Comparison of ENCODE assay signal across 15 cellular contexts in genomic region chr16:55759983-55760664, GRCh38.
DNase-seq lines count a peak whose midpoint lies in the region; ATAC-seq and TF ChIP-seq lines count a peak whose summit lies in the region.
"Had no signal": no experiment of that assay in that cellular context is flagged by ENCODE, and none has a peak within 500 bp of the region (broad histone marks: within the 10 kb centered on the region; RNA-seq: fewer than 3 reads in every experiment).

No MANE protein-coding gene starts in this region.

- no peak for ATAC-seq in HG02610 (IDR thresholded peaks at IDR 0.05; ENCODE audit: unreplicated experiment)
- no peak for ATAC-seq in GM18502 (IDR thresholded peaks at IDR 0.05; ENCODE audit: poor library complexity, unreplicated experiment)
- ATAC-seq: activated CD4-positive, CD25-positive, alpha-beta regulatory T cell treated with anti-CD3 and anti-CD28 coated beads, Interleukin-2, amount 50 U/mL, for 24 hours had no signal

- POLR2A ChIA-PET in BJ (lab: Charles Lee) = no interaction called here

- CTCF ChIA-PET in BJ (lab: Yijun Ruan, JAX) = interaction anchor here (0.8 kb wide), 1 partner anchor 98 kb away, joined by 3 read pairs; no protein-coding TSS in a partner anchor

- TF ChIP-seq POLR2A in testis (IDR thresholded peaks at IDR 0.05) = no peak

- H3K27ac ChIP-seq in WERI-Rb-1 (no peak overlapping the region), testis (no peak overlapping the region)
- H3K27ac ChIP-seq: PC-9, tibial artery had no signal

- H3K4me1 Mint-ChIP-seq in nephron progenitor cell = peaks cover 34% of the 10 kb centered on the region

- H3K4me1 ChIP-seq in testis = no peaks in the 10 kb centered on the region

- H3K36me3 ChIP-seq in BJ (ENCODE audit: control insufficient read depth, insufficient read depth, low read length) (no peaks in the 10 kb centered on the region), WERI-Rb-1 (no peaks in the 10 kb centered on the region), testis (ENCODE audit: low read depth, missing control alignments) (no peaks in the 10 kb centered on the region)
- H3K36me3 ChIP-seq: tibial artery had no signal

- peak overlapping the region; percentile 83 for H3K4me3 Mint-ChIP-seq in nephron progenitor cell

- TF ChIP-seq CTCF in BJ (IDR thresholded peaks at IDR 0.05; ENCODE audit: insufficient read depth, low read depth, low read length) (no peak), WERI-Rb-1 (IDR thresholded peaks at IDR 0.05; ENCODE audit: low read depth, low read length) (no peak), nephron progenitor cell (IDR thresholded peaks at IDR 0.05) (no peak), testis (IDR thresholded peaks at IDR 0.05) (no peak)

- peaks cover 5% of the 10 kb centered on the region; the same call in 1 of the 2 replicates for H3K27me3 ChIP-seq in BJ (ENCODE audit: control insufficient read depth, insufficient read depth, low read length)
- no peaks in the 10 kb centered on the region for H3K27me3 ChIP-seq in WERI-Rb-1 (ENCODE audit: insufficient read depth, low read depth, severe bottlenecking)
- no peaks in the 10 kb centered on the region for H3K27me3 ChIP-seq in testis

- peak overlapping the region; percentile 79 for H3K27ac Mint-ChIP-seq in nephron progenitor cell

- intact Hi-C loops in testis (cut with DNase I; ENCODE audit: low total_unique reads) = no loop called here

- H3K4me3 ChIP-seq in BJ (ENCODE audit: low read depth, low read length) (peak overlapping the region; percentile 17), WERI-Rb-1 (ENCODE audit: low read depth, low read length) (no peak overlapping the region), testis (peak overlapping the region in 1 of 2 donors; percentile 20)
- H3K4me3 ChIP-seq: PC-9, tibial artery had no signal

- DNase-seq in BJ (ENCODE audit: low read depth) (no peak), WERI-Rb-1 (peak; percentile 32), iPS DF 19.7 (ENCODE audit: low read depth, low spot score) (peak; percentile 50), nephron progenitor cell (peak; percentile 72), GF-D8 (lab: John Stamatoyannopoulos, UW) (no peak), testis (no peak)
- DNase-seq: activated T-cell treated with anti-CD3 and anti-CD28 coated beads, Interleukin-2, amount 50 U/mL, for 1 hour; GOT3; MV-4-11; PC-9; SW 1271 had no signal

- H3K36me3 Mint-ChIP-seq in nephron progenitor cell (ENCODE audit: low read depth) = no peaks in the 10 kb centered on the region

- H3K27me3 Mint-ChIP-seq in nephron progenitor cell (ENCODE audit: low read depth, poor library complexity) = peaks cover 7% of the 10 kb centered on the region

- H3K9me3 ChIP-seq in WERI-Rb-1 (ENCODE audit: severe bottlenecking) = no peaks in the 10 kb centered on the region
- no peaks in the 10 kb centered on the region for H3K9me3 ChIP-seq in testis
- H3K9me3 ChIP-seq: tibial artery had no signal

- WGBS in testis, 2 donors = 17% methylated on average over 12 of the region's 12 CpGs

- no peaks in the 10 kb centered on the region for H3K9me3 Mint-ChIP-seq in nephron progenitor cell

Comparison
In these comparisons a context has a peak if more than half of its experiments do, and no peak if none do; other contexts are left out.
1. DNase-seq: peak in WERI-Rb-1 (single experiment), iPS DF 19.7 (single experiment) and nephron progenitor cell (single experiment); none in BJ (single experiment), GF-D8 (single experiment) and testis (single experiment).